ENCODE assay signal across 24 cellular contexts in genomic region chr1:47792786-47793185, GRCh38.
"Had no signal": no experiment of that assay in that cellular context is flagged by ENCODE, and none has a peak within 500 bp of the region (broad histone marks: within the 10 kb centered on the region; RNA-seq: fewer than 3 reads in every experiment).

No MANE protein-coding gene starts in this region.

- H3K27me3 Mint-ChIP-seq: activated CD4-positive, alpha-beta T cell treated with anti-CD3 and anti-CD28 coated beads, Interleukin-2, amount 10 ng/mL, durations not matched to agents 7 days and 5 days; activated naive CD8-positive, alpha-beta T cell treated with anti-CD3 and anti-CD28 coated beads, Interleukin-2, amount 10 ng/mL, durations not matched to agents 7 days and 5 days had no signal

- H3K4me3 ChIP-seq: breast epithelium, Peyer's patch had no signal

- H3K36me3 ChIP-seq: breast epithelium, Peyer's patch had no signal

- H3K9me3 ChIP-seq: breast epithelium, Peyer's patch had no signal

- H3K27ac Mint-ChIP-seq: activated CD4-positive, alpha-beta memory T cell treated with anti-CD3 and anti-CD28 coated beads for 36 hours; activated CD4-positive, alpha-beta T cell treated with anti-CD3 and anti-CD28 coated beads, Interleukin-2, amount 10 ng/mL, durations not matched to agents 7 days and 5 days; activated naive CD4-positive, alpha-beta T cell treated with anti-CD3 and anti-CD28 coated beads, Interleukin-2, amount 10 ng/mL, durations not matched to agents 7 days and 5 days; activated naive CD8-positive, alpha-beta T cell treated with anti-CD3 and anti-CD28 coated beads, Interleukin-2, amount 10 ng/mL, durations not matched to agents 7 days and 5 days; activated T-cell treated with anti-CD3 and anti-CD28 coated beads, Interleukin-2, amount 50 U/mL, for 72 hours; activated T-helper 2 cell treated with anti-CD3 and anti-CD28 coated beads, Interferon-gamma antibody, Interleukin-2, Interleukin-4, amounts not matched to agents 10 μg/mL and 5 μg/mL and 100 μg/mL, durations not matched to agents 14 hours and 24 hours and 36 hours; IgD-negative memory B cell; T-helper 17 cell had no signal

- H3K27ac ChIP-seq: breast epithelium, Peyer's patch had no signal

- H3K27me3 ChIP-seq: breast epithelium, Peyer's patch had no signal

- DNase-seq: activated CD4-positive, alpha-beta memory T cell treated with anti-CD3 and anti-CD28 coated beads for 36 hours; activated CD4-positive, alpha-beta T cell treated with anti-CD3 and anti-CD28 coated beads, Interleukin-2, amount 10 ng/mL, durations not matched to agents 7 days and 5 days; activated CD4-positive, CD25-positive, alpha-beta regulatory T cell; activated CD8-positive, alpha-beta memory T cell treated with anti-CD3 and anti-CD28 coated beads, Interleukin-2, amount 50 U/mL, for 4 hours; activated gamma-delta T cell treated with Interleukin-2 at 50 U/mL for 16 hours; activated naive CD4-positive, alpha-beta T cell treated with anti-CD3 and anti-CD28 coated beads, Interleukin-2, amount 10 ng/mL, durations not matched to agents 7 days and 5 days; activated naive CD8-positive, alpha-beta T cell treated with anti-CD3 and anti-CD28 coated beads, Interleukin-2, amount 10 ng/mL, durations not matched to agents 7 days and 5 days; activated T-cell treated with anti-CD3 and anti-CD28 coated beads, Interleukin-2, amount 50 U/mL, for 72 hours; aorta; caudate nucleus; KG1; MV-4-11; NCI-H1092 treated with DMSO at 0.1 percent for 48 hours; NCI-H1417 treated with DMSO at 0.1 percent for 48 hours; NCI-H1694; NCI-H510A treated with DMSO at 0.1 percent for 48 hours; NK-92 treated with Interleukin-12 subunit alpha and Interleukin-12 subunit beta, amount 100 ng/mL, for 24 hours; Peyer's patch; SHP77 treated with DMSO at 0.1 percent for 48 hours; T-helper 17 cell; T1000 had no signal

- H3K4me1 ChIP-seq: breast epithelium, Peyer's patch had no signal

- ATAC-seq: activated T-cell treated with anti-CD3 and anti-CD28 coated beads, Interleukin-2, amount 50 U/mL, for 72 hours; T-helper 17 cell had no signal

- H3K4me3 Mint-ChIP-seq: activated CD4-positive, alpha-beta memory T cell treated with anti-CD3 and anti-CD28 coated beads for 36 hours; activated CD4-positive, alpha-beta T cell treated with anti-CD3 and anti-CD28 coated beads, Interleukin-2, amount 10 ng/mL, durations not matched to agents 7 days and 5 days; activated naive CD4-positive, alpha-beta T cell treated with anti-CD3 and anti-CD28 coated beads, Interleukin-2, amount 10 ng/mL, durations not matched to agents 7 days and 5 days; activated naive CD8-positive, alpha-beta T cell treated with anti-CD3 and anti-CD28 coated beads, Interleukin-2, amount 10 ng/mL, durations not matched to agents 7 days and 5 days; activated T-cell treated with anti-CD3 and anti-CD28 coated beads, Interleukin-2, amount 50 U/mL, for 72 hours; IgD-negative memory B cell; T-helper 17 cell had no signal

- H3K4me1 Mint-ChIP-seq: activated CD4-positive, alpha-beta T cell treated with anti-CD3 and anti-CD28 coated beads, Interleukin-2, amount 10 ng/mL, durations not matched to agents 7 days and 5 days; activated naive CD4-positive, alpha-beta T cell treated with anti-CD3 and anti-CD28 coated beads, Interleukin-2, amount 10 ng/mL, durations not matched to agents 7 days and 5 days; activated naive CD8-positive, alpha-beta T cell treated with anti-CD3 and anti-CD28 coated beads, Interleukin-2, amount 10 ng/mL, durations not matched to agents 7 days and 5 days; IgD-negative memory B cell had no signal

- H3K36me3 Mint-ChIP-seq: activated CD4-positive, alpha-beta memory T cell treated with anti-CD3 and anti-CD28 coated beads for 36 hours; activated naive CD4-positive, alpha-beta T cell treated with anti-CD3 and anti-CD28 coated beads, Interleukin-2, amount 10 ng/mL, durations not matched to agents 7 days and 5 days; activated naive CD8-positive, alpha-beta T cell treated with anti-CD3 and anti-CD28 coated beads, Interleukin-2, amount 10 ng/mL, durations not matched to agents 7 days and 5 days; IgD-negative memory B cell had no signal

- H3K9me3 Mint-ChIP-seq: activated CD4-positive, alpha-beta memory T cell treated with anti-CD3 and anti-CD28 coated beads for 36 hours; activated CD4-positive, alpha-beta T cell treated with anti-CD3 and anti-CD28 coated beads, Interleukin-2, amount 10 ng/mL, durations not matched to agents 7 days and 5 days; activated naive CD4-positive, alpha-beta T cell treated with anti-CD3 and anti-CD28 coated beads, Interleukin-2, amount 10 ng/mL, durations not matched to agents 7 days and 5 days; activated naive CD8-positive, alpha-beta T cell treated with anti-CD3 and anti-CD28 coated beads, Interleukin-2, amount 10 ng/mL, durations not matched to agents 7 days and 5 days; activated T-cell treated with anti-CD3 and anti-CD28 coated beads, Interleukin-2, amount 50 U/mL, for 72 hours; activated T-helper 2 cell treated with anti-CD3 and anti-CD28 coated beads, Interferon-gamma antibody, Interleukin-2, Interleukin-4, amounts not matched to agents 10 μg/mL and 5 μg/mL and 100 μg/mL, durations not matched to agents 14 hours and 24 hours and 36 hours had no signal
